Comparison of ENCODE assay signal across 1 cellular context in genomic region chr9:27569406-27569805, GRCh38.
TF ChIP-seq lines count a peak whose summit lies in the region.

No MANE protein-coding gene starts in this region.

TF ChIP-seq in HepG2, 621 proteins besides CTCF, POLR2A, EP300 and RAD21 (continued from another document and continues in another):
- TF ChIP-seq FOXP4 (CRISPR knock-in tag; IDR thresholded peaks at IDR 0.05) (0 out of 2 replicates have a peak, but pooled peaks have one; percentile 15), ZNF512 (CRISPR knock-in tag; IDR thresholded peaks at IDR 0.05) (no peak), MTA1 (CRISPR knock-in tag; IDR thresholded peaks at IDR 0.05; ENCODE audit: borderline replicate concordance) (no peak), NKX3-1 (CRISPR knock-in tag; IDR thresholded peaks at IDR 0.05) (no peak), KAT8 (CRISPR knock-in tag; IDR thresholded peaks at IDR 0.05) (0 out of 2 replicates have a peak, but pooled peaks have one; percentile 17), ATF3 (CRISPR knock-in tag; IDR thresholded peaks at IDR 0.05) (peak; percentile 70; the same call in 1 of the 2 replicates), GFI1 (CRISPR knock-in tag; IDR thresholded peaks at IDR 0.05; ENCODE audit: borderline replicate concordance) (no peak), MIER3 (CRISPR knock-in tag; IDR thresholded peaks at IDR 0.05; ENCODE audit: borderline replicate concordance) (no peak), THAP8 (CRISPR knock-in tag; IDR thresholded peaks at IDR 0.05; ENCODE audit: borderline replicate concordance) (no peak), CREM (IDR thresholded peaks at IDR 0.05) (0 out of 2 replicates have a peak, but pooled peaks have one; percentile 27), CREM (CRISPR knock-in tag; IDR thresholded peaks at IDR 0.05) (no peak), AHDC1 (CRISPR knock-in tag; IDR thresholded peaks at IDR 0.05; ENCODE audit: borderline replicate concordance) (no peak), ZNF24 (IDR thresholded peaks at IDR 0.05) (no peak), ZNF496 (CRISPR knock-in tag; IDR thresholded peaks at IDR 0.05; ENCODE audit: insufficient replicate concordance) (no peak), ZNF138 (CRISPR knock-in tag; IDR thresholded peaks at IDR 0.05; ENCODE audit: low read depth) (no peak), SALL2 (CRISPR knock-in tag; IDR thresholded peaks at IDR 0.05) (no peak), PLRG1 (conservative IDR thresholded peaks at IDR 0.05) (no peak), ZNF616 (CRISPR knock-in tag; IDR thresholded peaks at IDR 0.05; ENCODE audit: low read depth) (no peak), JDP2 (CRISPR knock-in tag; IDR thresholded peaks at IDR 0.05; ENCODE audit: borderline replicate concordance) (no peak), TBX3 (IDR thresholded peaks at IDR 0.05; ENCODE audit: borderline replicate concordance) (peak; percentile 54; the same call in 1 of the 2 replicates), ZNF276 (CRISPR knock-in tag; IDR thresholded peaks at IDR 0.05; ENCODE audit: low read depth) (no peak), JARID2 (CRISPR knock-in tag; IDR thresholded peaks at IDR 0.05; ENCODE audit: insufficient replicate concordance) (no peak), HOXA9 (CRISPR knock-in tag; IDR thresholded peaks at IDR 0.05; ENCODE audit: borderline replicate concordance) (no peak), CREBL2 (CRISPR knock-in tag; IDR thresholded peaks at IDR 0.05; ENCODE audit: borderline replicate concordance) (no peak), SKI (IDR thresholded peaks at IDR 0.05; ENCODE audit: partially characterized antibody) (no peak), PRPF4 (IDR thresholded peaks at IDR 0.05; ENCODE audit: low read depth, low read length, poor library complexity, severe bottlenecking) (no peak), HMG20A (CRISPR knock-in tag; IDR thresholded peaks at IDR 0.05; ENCODE audit: borderline replicate concordance) (peak; percentile 33; the same call in 1 of the 2 replicates), POGK (CRISPR knock-in tag; conservative IDR thresholded peaks at IDR 0.05) (no peak), MTA3 (CRISPR knock-in tag; IDR thresholded peaks at IDR 0.05) (no peak), ZC3H13 (CRISPR knock-in tag; IDR thresholded peaks at IDR 0.05) (no peak), SIN3B (IDR thresholded peaks at IDR 0.05; ENCODE audit: low read length) (no peak), ZNF431 (CRISPR knock-in tag; IDR thresholded peaks at IDR 0.05; ENCODE audit: borderline replicate concordance, low read depth) (no peak), PBX3 (CRISPR knock-in tag; IDR thresholded peaks at IDR 0.05; ENCODE audit: borderline replicate concordance) (no peak), POLR2AphosphoS5 (IDR thresholded peaks at IDR 0.05; ENCODE audit: low read depth, low read length) (no peak), PLSCR1 (CRISPR knock-in tag; IDR thresholded peaks at IDR 0.05; ENCODE audit: borderline replicate concordance) (no peak), RBAK (CRISPR knock-in tag; IDR thresholded peaks at IDR 0.05) (no peak), HMG20B (CRISPR knock-in tag; conservative IDR thresholded peaks at IDR 0.05) (no peak), ATRX (CRISPR knock-in tag; IDR thresholded peaks at IDR 0.05; ENCODE audit: borderline replicate concordance) (no peak), ZNF850 (CRISPR knock-in tag; conservative IDR thresholded peaks at IDR 0.05) (no peak), ZNF768 (CRISPR knock-in tag; IDR thresholded peaks at IDR 0.05) (no peak), TCF12 (IDR thresholded peaks at IDR 0.05) (no peak), TCF12 (CRISPR knock-in tag; IDR thresholded peaks at IDR 0.05) (no peak), HNRNPK (IDR thresholded peaks at IDR 0.05; ENCODE audit: low read depth, low read length, poor library complexity, severe bottlenecking) (no peak), HHEX (CRISPR knock-in tag; IDR thresholded peaks at IDR 0.05) (no peak), MAFG (CRISPR knock-in tag; IDR thresholded peaks at IDR 0.05) (no peak), SALL1 (CRISPR knock-in tag; IDR thresholded peaks at IDR 0.05) (no peak), SKIL (CRISPR knock-in tag; IDR thresholded peaks at IDR 0.05; ENCODE audit: borderline replicate concordance) (no peak), SRSF1 (optimal IDR thresholded peaks at IDR 0.05; ENCODE audit: low read depth, low read length) (no peak), DMAP1 (CRISPR knock-in tag; IDR thresholded peaks at IDR 0.05) (no peak), ZBTB1 (CRISPR knock-in tag; IDR thresholded peaks at IDR 0.05; ENCODE audit: borderline replicate concordance) (no peak), ZNF709 (CRISPR knock-in tag; IDR thresholded peaks at IDR 0.05) (no peak), TRIM24 (CRISPR knock-in tag; IDR thresholded peaks at IDR 0.05) (no peak)
